Comparison of ENCODE assay signal across 22 cellular contexts in genomic region chr2:240631561-240632290, GRCh38. TPM values are rescaled to one million over a fixed set of nuclear protein-coding genes. Genes with fewer than 3 reads are reported as not detected.
"Had no signal": no experiment of that assay in that cellular context is flagged by ENCODE, and none has a peak within 500 bp of the region (broad histone marks: within the 10 kb centered on the region; RNA-seq: fewer than 3 reads in every experiment).

No MANE protein-coding gene starts in this region.

- H3K4me3 Mint-ChIP-seq: activated CD8-positive, alpha-beta T cell treated with anti-CD3 and anti-CD28 coated beads for 36 hours; activated naive CD8-positive, alpha-beta T cell treated with anti-CD3 and anti-CD28 coated beads for 36 hours; activated T-cell treated with anti-CD3 and anti-CD28 coated beads, Interleukin-2, amount 50 U/mL, for 4 hours; mesothelial cell of epicardium; neural crest cell; T-cell had no signal

- ATAC-seq: activated CD8-positive, alpha-beta T cell treated with anti-CD3 and anti-CD28 coated beads for 36 hours; activated T-cell treated with anti-CD3 and anti-CD28 coated beads, Interleukin-2, amount 50 U/mL, for 4 hours; body of pancreas; lower lobe of right lung; T-cell had no signal

- DNase-seq: activated CD8-positive, alpha-beta T cell treated with anti-CD3 and anti-CD28 coated beads for 36 hours; activated gamma-delta T cell; activated naive CD8-positive, alpha-beta T cell treated with anti-CD3 and anti-CD28 coated beads for 36 hours; activated T-cell treated with anti-CD3 and anti-CD28 coated beads, Interleukin-2, amount 50 U/mL, for 4 hours; amygdala; central memory CD4-positive, alpha-beta T cell; cortex of kidney; effector CD8-positive, alpha-beta T cell; foreskin melanocyte; lower lobe of right lung; stimulated activated CD4-positive, alpha-beta T cell treated with anti-CD3 and anti-CD28 coated beads, Interleukin-4, amount 100 ng/mL, for 24 hours; stimulated activated naive CD4-positive, alpha-beta T cell; T-helper 9 cell had no signal

- H2AFZ ChIP-seq: parathyroid adenoma had no signal

- H3K79me2 ChIP-seq: parathyroid adenoma had no signal

- H3K27me3 ChIP-seq: body of pancreas, SJSA1, tibial nerve had no signal

- H3K9me3 ChIP-seq: body of pancreas had no signal

- H3K27me3 Mint-ChIP-seq: activated CD8-positive, alpha-beta T cell treated with anti-CD3 and anti-CD28 coated beads for 36 hours; activated naive CD8-positive, alpha-beta T cell treated with anti-CD3 and anti-CD28 coated beads for 36 hours; T-cell had no signal

- H3K9ac ChIP-seq: parathyroid adenoma had no signal

- H3K4me3 ChIP-seq: body of pancreas, lower lobe of right lung, SJSA1, skin epidermis, tibial nerve had no signal

- H3K36me3 ChIP-seq: lower lobe of right lung, SJSA1 had no signal

- H3K4me1 ChIP-seq: body of pancreas, parathyroid adenoma, SJSA1 had no signal

- H3K27ac ChIP-seq: body of pancreas, lower lobe of right lung, parathyroid adenoma, SJSA1, skin epidermis, tibial nerve had no signal

- H3K4me1 Mint-ChIP-seq: neural crest cell had no signal

- H3K27ac Mint-ChIP-seq: activated CD8-positive, alpha-beta T cell treated with anti-CD3 and anti-CD28 coated beads for 36 hours; activated naive CD8-positive, alpha-beta T cell treated with anti-CD3 and anti-CD28 coated beads for 36 hours; mesothelial cell of epicardium; T-cell had no signal

RNA-seq across cellular contexts. Expression of gene AQP12B, which starts 51.0 kb away (rescaled TPM):
- total RNA-seq: activated CD8-positive, alpha-beta T cell treated with anti-CD3 and anti-CD28 coated beads for 36 hours; activated naive CD8-positive, alpha-beta T cell treated with anti-CD3 and anti-CD28 coated beads for 36 hours; activated T-cell treated with anti-CD3 and anti-CD28 coated beads, Interleukin-2, amount 50 U/mL, for 4 hours; lower lobe of right lung; mesothelial cell of epicardium; neural crest cell; SJSA1; subcutaneous adipose tissue; T-cell had no signal

RNA-seq across cellular contexts. Expression of gene AQP12A, which starts 59.9 kb away (rescaled TPM):
- total RNA-seq: activated CD8-positive, alpha-beta T cell treated with anti-CD3 and anti-CD28 coated beads for 36 hours; activated naive CD8-positive, alpha-beta T cell treated with anti-CD3 and anti-CD28 coated beads for 36 hours; activated T-cell treated with anti-CD3 and anti-CD28 coated beads, Interleukin-2, amount 50 U/mL, for 4 hours; lower lobe of right lung; mesothelial cell of epicardium; neural crest cell; SJSA1; subcutaneous adipose tissue; T-cell had no signal
